In the genomic region with DNA sequence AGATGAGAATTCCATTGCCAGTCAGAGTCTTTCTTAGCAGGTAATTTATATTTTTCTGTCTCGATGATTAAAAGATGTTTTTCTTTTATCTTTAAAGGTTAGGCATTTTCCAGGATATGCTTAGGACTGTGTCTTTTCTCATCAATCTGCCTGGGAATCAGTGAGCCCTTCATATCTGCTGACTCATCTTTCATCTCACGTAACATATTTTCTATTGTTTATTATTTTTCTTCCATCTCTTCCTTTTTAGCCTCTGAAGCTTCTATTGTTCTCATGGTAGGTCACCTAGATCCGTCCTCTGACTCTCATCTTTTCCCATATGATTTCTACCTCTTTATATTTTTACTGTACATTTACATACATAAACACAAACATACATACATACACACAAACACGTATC, we compare ENCODE assay signal across 24 cellular contexts. TPM values are rescaled to one million over a fixed set of nuclear protein-coding genes. Genes with fewer than 3 reads are reported as not detected.
"Had no signal": no experiment of that assay in that cellular context is flagged by ENCODE, and none has a peak within 500 bp of the region (broad histone marks: within the 10 kb centered on the region; RNA-seq: fewer than 3 reads in every experiment).

No MANE protein-coding gene starts in this region.

- H3K27me3 Mint-ChIP-seq: central memory CD8-positive, alpha-beta T cell; memory B cell; naive B cell had no signal

- H3K4me2 ChIP-seq: smooth muscle cell had no signal

- FAIRE-seq: endometrium, TTC549 had no signal

- H3K9me3 Mint-ChIP-seq: activated T-helper 1 cell treated with anti-CD3 and anti-CD28 coated beads, Interleukin-12 subunit alpha, Interleukin-12 subunit beta, Interleukin-2, Interleukin-4 antibody, amounts not matched to agents 30 ng/mL and 10 ng/mL and 1 ng/mL, durations not matched to agents 14 hours and 24 hours and 36 hours; central memory CD8-positive, alpha-beta T cell; memory B cell; naive B cell; T-helper 2 cell treated with Interferon-gamma antibody and Interleukin-4, amounts not matched to agents 5 μg/mL and 100 μg/mL, for 36 hours had no signal

- H3K9me3 ChIP-seq: colonic mucosa, gastrocnemius medialis, heart left ventricle, mucosa of descending colon, ovary, thoracic aorta, upper lobe of right lung had no signal

- H3K4me1 ChIP-seq: colonic mucosa, upper lobe of right lung had no signal

- H3K27me3 ChIP-seq: brain microvascular endothelial cell, colonic mucosa, gastrocnemius medialis, heart left ventricle, ovary, upper lobe of right lung had no signal

- H3K4me3 Mint-ChIP-seq: activated T-helper 1 cell treated with anti-CD3 and anti-CD28 coated beads, Interleukin-12 subunit alpha, Interleukin-12 subunit beta, Interleukin-2, Interleukin-4 antibody, amounts not matched to agents 30 ng/mL and 10 ng/mL and 1 ng/mL, durations not matched to agents 14 hours and 24 hours and 36 hours; central memory CD8-positive, alpha-beta T cell; memory B cell; naive B cell; T-helper 2 cell treated with Interferon-gamma antibody and Interleukin-4, amounts not matched to agents 5 μg/mL and 100 μg/mL, for 36 hours had no signal

- DNase-seq: activated CD4-positive, alpha-beta T cell treated with anti-CD3 and anti-CD28 coated beads for 48 hours; aorta; brain microvascular endothelial cell; colonic mucosa; gastrocnemius medialis; heart left ventricle; kidney glomerular epithelial cell; left ventricle myocardium superior; mucosa of descending colon; naive B cell; ovary; stimulated activated CD4-positive, alpha-beta T cell treated with anti-CD3 and anti-CD28 coated beads, Interleukin-4, amount 100 ng/mL, for 1 hour; upper lobe of right lung had no signal

- H3K4me3 ChIP-seq: colonic mucosa, gastrocnemius medialis, heart left ventricle, mucosa of descending colon, ovary, smooth muscle cell, thoracic aorta, upper lobe of right lung had no signal

- H3K36me3 ChIP-seq: brain microvascular endothelial cell, colonic mucosa, ovary had no signal

- H3K27ac ChIP-seq: brain microvascular endothelial cell, colonic mucosa, heart left ventricle, ovary, thoracic aorta, upper lobe of right lung had no signal

- H3K27ac Mint-ChIP-seq: activated T-helper 1 cell treated with anti-CD3 and anti-CD28 coated beads, Interleukin-12 subunit alpha, Interleukin-12 subunit beta, Interleukin-2, Interleukin-4 antibody, amounts not matched to agents 30 ng/mL and 10 ng/mL and 1 ng/mL, durations not matched to agents 14 hours and 24 hours and 36 hours; memory B cell; T-helper 2 cell treated with Interferon-gamma antibody and Interleukin-4, amounts not matched to agents 5 μg/mL and 100 μg/mL, for 36 hours had no signal

- ATAC-seq: gastrocnemius medialis, heart left ventricle, left ventricle myocardium superior, mucosa of descending colon, sciatic nerve, upper lobe of right lung had no signal

RNA-seq across cellular contexts. Expression of a gene that starts 13.6 kb away (rescaled TPM):
- total RNA-seq: activated CD8-positive, alpha-beta memory T cell treated with anti-CD3 and anti-CD28 coated beads for 36 hours; activated T-helper 1 cell treated with anti-CD3 and anti-CD28 coated beads, Interleukin-12 subunit alpha, Interleukin-12 subunit beta, Interleukin-2, Interleukin-4 antibody, amounts not matched to agents 30 ng/mL and 10 ng/mL and 1 ng/mL, durations not matched to agents 14 hours and 24 hours and 36 hours; colonic mucosa; gastrocnemius medialis; mucosa of descending colon; pulmonary artery endothelial cell; smooth muscle cell; thoracic aorta; upper lobe of right lung had no signal
